ENCODE assay signal across 9 cellular contexts in the genomic region with DNA sequence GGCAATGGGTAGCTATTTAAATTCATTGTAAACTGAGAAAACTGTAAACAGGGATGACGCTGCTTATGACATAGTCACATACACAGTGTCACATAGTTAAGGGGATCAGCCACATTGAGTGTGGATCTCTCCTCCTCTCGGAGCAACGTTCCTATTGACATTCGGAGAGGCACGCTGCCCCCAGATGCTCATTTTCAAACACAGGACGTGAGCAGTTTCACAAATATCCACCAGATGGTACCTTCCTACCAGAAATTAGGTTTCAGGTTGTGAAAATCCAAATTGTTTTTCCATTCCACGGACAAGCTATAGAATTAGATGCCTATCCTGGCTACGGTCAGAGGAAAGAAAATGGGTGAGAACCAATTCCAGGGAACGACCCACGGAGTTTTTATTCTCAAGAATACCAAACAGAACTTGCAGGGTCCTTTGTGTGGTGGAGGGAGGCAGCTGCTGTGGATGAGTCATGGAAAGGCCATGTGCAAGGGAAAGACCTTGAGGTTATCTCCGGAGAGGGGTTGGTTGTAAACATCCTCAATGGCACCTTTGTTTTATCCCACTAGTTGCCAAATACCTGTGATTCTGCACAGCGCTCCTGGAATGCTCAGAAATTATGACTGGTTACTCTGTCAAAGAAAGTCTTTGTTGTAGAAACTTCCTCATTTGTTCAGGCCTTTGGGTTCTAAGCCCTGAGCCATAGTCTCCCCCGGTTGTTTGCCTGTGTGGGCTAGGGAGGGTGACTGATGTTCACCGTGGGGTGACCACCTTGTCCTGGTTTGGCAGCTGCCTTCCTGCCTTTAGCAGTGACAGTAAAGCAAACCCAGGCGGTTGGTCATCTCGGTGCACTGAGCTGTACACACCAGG.
A peak's percentile ranks its signal among the peaks of the same experiment; 100 is the strongest.
DNase-seq lines count a peak whose midpoint lies in the region; ATAC-seq, FAIRE-seq and TF ChIP-seq lines count a peak whose summit lies in the region.
"Had no signal": no experiment of that assay in that cellular context is flagged by ENCODE, and none has a peak within 500 bp of the region (broad histone marks: within the 10 kb centered on the region; RNA-seq: fewer than 3 reads in every experiment).

No MANE protein-coding gene starts in this region.

- H3K36me3 Mint-ChIP-seq in astrocyte (ENCODE audit: low read depth, unreplicated experiment), result peaks cover 27% of the 10 kb centered on the region
- H3K36me3 Mint-ChIP-seq in stimulated activated memory B cell treated with anti-CD40 and anti-IgM and Interleukin-4, amounts not matched to agents 10 μg/mL and 1 μg/mL and 100 μg/mL, for 72 hours, result peaks cover 38% of the 10 kb centered on the region

- H4K20me1 ChIP-seq in MM.1S (ENCODE audit: insufficient read depth, low read length) (no peaks in the 10 kb centered on the region), astrocyte (ENCODE audit: insufficient read depth, low read length) (peaks cover 26% of the 10 kb centered on the region)

- peak overlapping the region; percentile 71 for H3K27ac Mint-ChIP-seq in astrocyte (ENCODE audit: unreplicated experiment)
- H3K27ac Mint-ChIP-seq in stimulated activated memory B cell treated with anti-CD40 and anti-IgM and Interleukin-4, amounts not matched to agents 10 μg/mL and 1 μg/mL and 100 μg/mL, for 72 hours, result no peak overlapping the region

- peak overlapping the region; percentile 45 for H3K4me3 Mint-ChIP-seq in astrocyte (ENCODE audit: unreplicated experiment)
- H3K4me3 Mint-ChIP-seq in stimulated activated memory B cell treated with anti-CD40 and anti-IgM and Interleukin-4, amounts not matched to agents 10 μg/mL and 1 μg/mL and 100 μg/mL, for 72 hours, result no peak overlapping the region

- H3K27ac ChIP-seq in MM.1S (ENCODE audit: low read length) (no peak overlapping the region), astrocyte (ENCODE audit: low read depth, low read length) (peak overlapping the region; percentile 40), liver (ENCODE audit: low read depth in 1 of 2, low read length in 2 of 2) (no peak overlapping the region), spleen (peak overlapping the region in 1 of 8 donors; percentile 12)
- H3K27ac ChIP-seq: upper lobe of left lung had no signal

- H3K4me1 ChIP-seq in MM.1S (ENCODE audit: low read length), result no peaks in the 10 kb centered on the region
- H3K4me1 ChIP-seq in astrocyte (ENCODE audit: insufficient read depth, low read length), result peaks cover 29% of the 10 kb centered on the region
- no peaks in the 10 kb centered on the region for H3K4me1 ChIP-seq in liver (ENCODE audit: control insufficient read depth in 4 of 4, insufficient read depth in 4 of 4, low read length in 3 of 4)
- peaks cover 0 to 9% (median 0%) of the 10 kb centered on the region in 6 donors for H3K4me1 ChIP-seq in spleen
- H3K4me1 ChIP-seq: upper lobe of left lung had no signal

- H3F3A ChIP-seq in MM.1S (ENCODE audit: insufficient read depth, low read length), result no peaks in the 10 kb centered on the region

- TF ChIP-seq RAD21 in liver (IDR thresholded peaks at IDR 0.05), result peak; percentile 76 to 78

- H3K79me2 ChIP-seq in MM.1S (ENCODE audit: low read length), result no peaks in the 10 kb centered on the region
- no peaks in the 10 kb centered on the region for H3K79me2 ChIP-seq in astrocyte (ENCODE audit: insufficient read depth, low read length)

- TF ChIP-seq POLR2A in spleen (IDR thresholded peaks at IDR 0.05), result no peak

- FAIRE-seq in D721Med (lab: Jason Lieb, UNC) (no peak), astrocyte (lab: Jason Lieb, UNC) (no peak)

- H3K9me3 Mint-ChIP-seq in astrocyte (ENCODE audit: unreplicated experiment), result peaks cover 1% of the 10 kb centered on the region
- no peaks in the 10 kb centered on the region for H3K9me3 Mint-ChIP-seq in stimulated activated memory B cell treated with anti-CD40 and anti-IgM and Interleukin-4, amounts not matched to agents 10 μg/mL and 1 μg/mL and 100 μg/mL, for 72 hours

- H3K4me3 ChIP-seq in MM.1S (ENCODE audit: low read length), result no peak overlapping the region
- H3K4me3 ChIP-seq in astrocyte (ENCODE audit: insufficient read depth, low read depth, low read length), result no peak overlapping the region
- no peak overlapping the region for H3K4me3 ChIP-seq in liver (ENCODE audit: low read depth in 1 of 3, low read length in 3 of 3)
- no peak overlapping the region for H3K4me3 ChIP-seq in spleen
- H3K4me3 ChIP-seq: upper lobe of left lung had no signal

- H3K27me3 Mint-ChIP-seq in astrocyte (ENCODE audit: low read depth, unreplicated experiment), result no peaks in the 10 kb centered on the region
- no peaks in the 10 kb centered on the region for H3K27me3 Mint-ChIP-seq in stimulated activated memory B cell treated with anti-CD40 and anti-IgM and Interleukin-4, amounts not matched to agents 10 μg/mL and 1 μg/mL and 100 μg/mL, for 72 hours

- no peaks in the 10 kb centered on the region for H3K27me3 ChIP-seq in MM.1S (replicated peaks; ENCODE audit: insufficient read depth, low read length)
- H3K27me3 ChIP-seq in astrocyte (ENCODE audit: insufficient read depth, low read length), result no peaks in the 10 kb centered on the region
- no peaks in the 10 kb centered on the region for H3K27me3 ChIP-seq in liver (ENCODE audit: control insufficient read depth in 4 of 4, insufficient read depth in 4 of 4, low read length in 3 of 4)
- no peaks in the 10 kb centered on the region for H3K27me3 ChIP-seq in spleen (replicated peaks in 1 of 7)
- H3K27me3 ChIP-seq: upper lobe of left lung had no signal

- peak; percentile 28 for TF ChIP-seq CTCF in D721Med (IDR thresholded peaks at IDR 0.05; ENCODE audit: insufficient read depth, missing control alignments)
- TF ChIP-seq CTCF in MM.1S (IDR thresholded peaks at IDR 0.05; ENCODE audit: low read length), result peak; percentile 15; the same call in 1 of the 2 replicates
- TF ChIP-seq CTCF in astrocyte (IDR thresholded peaks at IDR 0.05; ENCODE audit: insufficient read depth, low read depth, low read length), result peak; percentile 52
- TF ChIP-seq CTCF in liver (IDR thresholded peaks at IDR 0.05; ENCODE audit: low read depth, low read length, missing input control), result peak; percentile 53
- TF ChIP-seq CTCF in spleen (IDR thresholded peaks at IDR 0.05 in 8 of 11, conservative IDR thresholded peaks at IDR 0.05 in 3 of 11), result peak in 2 of 11 experiments; percentile 12 to 23

- H2AFZ ChIP-seq in MM.1S (ENCODE audit: low read length) (no peak overlapping the region), astrocyte (ENCODE audit: low read depth, low read length) (no peak overlapping the region)

- DNase-seq in D721Med (ENCODE audit: insufficient read length, low spot score) (no peak), MM.1S (no peak), astrocyte (ENCODE audit: low read depth) (peak; percentile 71), spleen (no peak)
- no peak for DNase-seq in activated naive CD4-positive, alpha-beta T cell treated with Interleukin-2 at 50 U/mL for 16 hours
- DNase-seq: upper lobe of left lung had no signal

- H3K9me3 ChIP-seq in MM.1S (replicated peaks; ENCODE audit: insufficient read depth, low read length), result no peaks in the 10 kb centered on the region
- H3K9me3 ChIP-seq in astrocyte (ENCODE audit: insufficient read depth, low read depth, low read length), result no peaks in the 10 kb centered on the region
- H3K9me3 ChIP-seq in liver (ENCODE audit: control insufficient read depth in 4 of 4, low read length in 3 of 4), result no peaks in the 10 kb centered on the region
- peaks cover 0 to 13% (median 9%) of the 10 kb centered on the region in 8 donors for H3K9me3 ChIP-seq in spleen

- H3K9ac ChIP-seq in MM.1S (ENCODE audit: low read length) (no peak overlapping the region), astrocyte (ENCODE audit: low read length) (peak overlapping the region; percentile 30), liver (ENCODE audit: low read depth in 1 of 2, low read length in 2 of 2) (no peak overlapping the region)

- ATAC-seq in HG03460 (IDR thresholded peaks at IDR 0.05; ENCODE audit: unreplicated experiment), result no peak
- no peak for ATAC-seq in stimulated activated memory B cell treated with anti-CD40 and anti-IgM and Interleukin-4, amounts not matched to agents 10 μg/mL and 1 μg/mL and 100 μg/mL, for 72 hours

- WGBS in liver, result 58% methylated on average over 16 of the region's 16 CpGs
- 61 to 74% (median 71%) methylated on average over 16 of the region's 16 CpGs for WGBS in spleen, 5 donors

- H3K36me3 ChIP-seq in MM.1S (replicated peaks; ENCODE audit: insufficient read depth, low read length) (no peaks in the 10 kb centered on the region), astrocyte (ENCODE audit: insufficient read depth, low read length) (peaks cover 16% of the 10 kb centered on the region), liver (ENCODE audit: control insufficient read depth in 4 of 4, insufficient read depth in 3 of 4, low read depth in 1 of 4, low read length in 3 of 4) (peaks cover 0 to 2% (median 0%) of the 10 kb centered on the region in 4 donors), spleen (peaks cover 0 to 60% (median 0%) of the 10 kb centered on the region in 6 donors)

- no peaks in the 10 kb centered on the region for H3K9me2 ChIP-seq in MM.1S (replicated peaks; ENCODE audit: insufficient read depth, low read length)

- H3K4me1 Mint-ChIP-seq in astrocyte (ENCODE audit: low read depth, unreplicated experiment), result peaks cover 39% of the 10 kb centered on the region
- H3K4me1 Mint-ChIP-seq in stimulated activated memory B cell treated with anti-CD40 and anti-IgM and Interleukin-4, amounts not matched to agents 10 μg/mL and 1 μg/mL and 100 μg/mL, for 72 hours, result no peaks in the 10 kb centered on the region

- intact Hi-C loops in spleen (cut with DNase I; ENCODE audit: low total_unique reads), result no loop called here

- H3K4me2 ChIP-seq in MM.1S (ENCODE audit: low read depth, low read length) (no peak overlapping the region), astrocyte (ENCODE audit: low read length) (peak overlapping the region; percentile 60)

TF ChIP-seq in liver, 16 proteins besides CTCF, POLR2A, EP300 and RAD21:
- no peak for TF ChIP-seq FOXA2 (IDR thresholded peaks at IDR 0.05)
- TF ChIP-seq GABPA (IDR thresholded peaks at IDR 0.05 in 1 of 2, conservative IDR thresholded peaks at IDR 0.05 in 1 of 2), result no peak
- peak; percentile 9 to 82 for TF ChIP-seq JUND (IDR thresholded peaks at IDR 0.05)
